Comparison of ENCODE assay signal across 14 cellular contexts in the genomic region with DNA sequence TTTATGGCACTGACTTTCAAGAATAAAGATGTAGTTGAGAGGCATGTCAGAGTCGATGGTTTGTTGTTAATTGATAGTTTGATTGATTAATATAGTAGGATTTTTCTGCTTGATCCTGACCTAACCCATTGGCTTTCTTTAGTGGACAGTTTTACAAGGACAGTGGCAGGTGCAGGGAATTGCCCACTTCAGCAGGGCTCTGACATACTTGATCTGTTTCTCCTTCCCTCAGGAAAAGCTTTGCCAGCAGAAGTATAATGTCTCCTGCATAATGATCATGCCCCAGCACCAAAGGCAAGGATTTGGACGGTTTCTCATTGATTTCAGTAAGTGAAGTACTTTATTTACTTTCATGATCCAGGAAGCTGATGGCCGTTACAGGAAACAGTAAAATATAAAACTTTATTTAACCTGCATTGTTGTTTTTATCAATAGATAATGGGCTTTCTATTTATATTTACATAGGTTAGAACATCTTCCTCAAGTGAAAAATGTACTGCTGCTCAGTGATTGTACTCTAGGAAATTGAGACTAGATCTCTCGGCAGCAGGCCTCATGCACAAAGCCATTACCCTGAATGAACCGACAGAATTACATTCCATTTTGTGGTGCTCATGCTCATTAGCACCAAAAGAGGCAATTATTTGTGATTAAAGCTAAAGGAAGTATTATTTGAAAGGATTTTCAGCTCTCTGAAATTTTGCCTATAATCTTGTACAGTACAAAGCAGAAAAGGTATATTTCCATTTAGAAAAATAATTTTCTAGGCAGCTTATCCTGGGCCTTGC.
DNase-seq lines count a peak whose midpoint lies in the region; ATAC-seq, FAIRE-seq and TF ChIP-seq lines count a peak whose summit lies in the region.
"Had no signal": no experiment of that assay in that cellular context is flagged by ENCODE, and none has a peak within 500 bp of the region (broad histone marks: within the 10 kb centered on the region; RNA-seq: fewer than 3 reads in every experiment).

No MANE protein-coding gene starts in this region.

- H3K4me2 ChIP-seq in GM12878 (ENCODE audit: control insufficient read depth, insufficient read depth) (no peak overlapping the region), mesendoderm (ENCODE audit: low read length) (no peak overlapping the region)

- H3K4ac ChIP-seq in mesendoderm (ENCODE audit: low read depth, low read length) = no peak overlapping the region

- in situ Hi-C loops in GM12878 (cut with MboI) = no loop called here

- no peak overlapping the region for H3K56ac ChIP-seq in mesendoderm (ENCODE audit: low read length)

- H3K4me3 ChIP-seq in GM12878 (no peak overlapping the region), mesendoderm (ENCODE audit: low read length) (no peak overlapping the region), lower leg skin (ENCODE audit: low read depth, poor library complexity, severe bottlenecking) (no peak overlapping the region)
- H3K4me3 ChIP-seq: SK-N-MC, stomach had no signal

- no peak overlapping the region for H2BK120ac ChIP-seq in mesendoderm (ENCODE audit: low read depth, low read length)

- H3K79me2 ChIP-seq in GM12878 (ENCODE audit: control insufficient read depth, insufficient read depth, low read length) (no peaks in the 10 kb centered on the region), mesendoderm (ENCODE audit: control insufficient read depth, insufficient read depth, low read length) (no peaks in the 10 kb centered on the region)

- no peak for ATAC-seq in GM12878

- TF ChIP-seq EP300 in GM12878 (IDR thresholded peaks at IDR 0.05; ENCODE audit: borderline replicate concordance in 1 of 2, control insufficient read depth in 1 of 2, low read depth in 2 of 2, low read length in 2 of 2) = no peak

- H3K23ac ChIP-seq in mesendoderm (ENCODE audit: low read length) = no peak overlapping the region

- no peaks in the 10 kb centered on the region for H4K20me1 ChIP-seq in GM12878 (ENCODE audit: control insufficient read depth, insufficient read depth)

- H4K5ac ChIP-seq in mesendoderm (ENCODE audit: low read length) = no peak overlapping the region

- H3K27ac ChIP-seq in GM12878 (ENCODE audit: control insufficient read depth, insufficient read depth) (no peak overlapping the region), mesendoderm (ENCODE audit: low read depth, low read length) (no peak overlapping the region)
- H3K27ac ChIP-seq: SK-N-MC had no signal

- CTCF ChIA-PET in GM12878 (lab: Yijun Ruan, JAX) = interaction anchor here (0.6 to 2.9 kb wide), 5 partner anchors 11 to 907 kb away, joined by 3 to 15 read pairs (median 4); no protein-coding TSS in a partner anchor

- TF ChIP-seq RAD21 in GM12878 (IDR thresholded peaks at IDR 0.05; ENCODE audit: insufficient read depth, low read depth, low read length) = no peak

- no peak overlapping the region for H4K8ac ChIP-seq in mesendoderm (ENCODE audit: low read depth, low read length)

- RAD21 ChIA-PET in GM12878 (lab: Charles Lee; ENCODE audit: unreplicated experiment) = interaction anchor here (0.8 to 1.5 kb wide), 3 partner anchors 11 to 76 kb away, joined by 3 read pairs; no protein-coding TSS in a partner anchor

- no peak for DNase-seq in GM12892 (ENCODE audit: insufficient read length)
- peak; percentile 79 for DNase-seq in NCI-H1436 (lab: John Stamatoyannopoulos, UW)
- no peak for DNase-seq in GM12878 (ENCODE audit: low read depth, low spot score)
- peak; percentile 12 for DNase-seq in pons (ENCODE audit: low spot score)
- no peak for DNase-seq in mesendoderm
- no peak for DNase-seq in activated CD4-positive, CD25-positive, alpha-beta regulatory T cell (lab: John Stamatoyannopoulos, UW)
- no peak for DNase-seq in lower leg skin (ENCODE audit: low spot score in 2 of 2)
- DNase-seq in activated naive CD4-positive, alpha-beta T cell treated with Interleukin-2 at 50 U/mL for 16 hours = no peak
- DNase-seq: CD4-positive, alpha-beta memory T cell; cerebellar nuclear complex; HCEC 1CT; stimulated activated CD4-positive, alpha-beta T cell treated with anti-CD3 and anti-CD28 coated beads, Interleukin-4, amount 100 ng/mL, for 24 hours; stomach had no signal

- H3K79me1 ChIP-seq in mesendoderm (ENCODE audit: low read length) = no peaks in the 10 kb centered on the region

- WGBS in GM12878 (ENCODE audit: insufficient coverage, insufficient replicate concordance, low lambda C conversion rate, missing lambda C conversion rate) = 78% methylated on average over 5 of the region's 5 CpGs
- WGBS in mesendoderm (ENCODE audit: extremely low coverage, insufficient coverage, low lambda C conversion rate) = 100% methylated on average over 1 of the region's 5 CpGs
- 56 to 57% methylated on average over 5 of the region's 5 CpGs for WGBS in lower leg skin, 2 donors

- no peak overlapping the region for H3K18ac ChIP-seq in mesendoderm (ENCODE audit: low read length)

- H2AFZ ChIP-seq in GM12878 (ENCODE audit: control insufficient read depth, low read depth, low read length) = no peak overlapping the region

- H3K36me3 ChIP-seq in GM12878 (ENCODE audit: control insufficient read depth in 2 of 2, insufficient read depth in 2 of 2, low read length in 1 of 2) (peaks cover 0 to 9% of the 10 kb centered on the region in 2 experiments; a peak in 2 of 4 replicates), mesendoderm (ENCODE audit: control insufficient read depth, insufficient read depth, low read length) (no peaks in the 10 kb centered on the region)

- no peak overlapping the region for H2AK5ac ChIP-seq in mesendoderm (ENCODE audit: low read length)

- TF ChIP-seq POLR2A in GM12892 (IDR thresholded peaks at IDR 0.05; ENCODE audit: low read depth, low read length) (no peak), GM12878 (IDR thresholded peaks at IDR 0.05; ENCODE audit: low read depth, low read length) (no peak), lower leg skin (IDR thresholded peaks at IDR 0.05) (no peak)

- FAIRE-seq in GM12892 (lab: Jason Lieb, UNC) = peak; percentile 73
- FAIRE-seq in GM12878 (lab: Jason Lieb, UNC) = no peak

- SMC1A ChIA-PET in GM12878 (lab: Charles Lee; ENCODE audit: uncharacterized antibody, unreplicated experiment) = interaction anchor here (1.0 to 22.3 kb wide), 4 partner anchors 14 to 311 kb away, joined by 4 to 553 read pairs (median 43); no protein-coding TSS in a partner anchor

- BruUV-seq in GM12878 (replicated peaks; lab: Mats Ljungman, UMichigan) = no TSS peak

- POLR2A ChIA-PET in GM12878 (lab: Charles Lee) = interaction anchor here (0.5 kb wide), 1 partner anchor 156 kb away, joined by 3 read pairs; no protein-coding TSS in a partner anchor

- H3K9me3 ChIP-seq in GM12878 (replicated peaks; ENCODE audit: control insufficient read depth, insufficient read depth, low read length) = no peaks in the 10 kb centered on the region
- H3K9me3 ChIP-seq: stomach had no signal

- no peak for TF ChIP-seq CTCF in GM12878 (IDR thresholded peaks at IDR 0.05 in 2 of 3, conservative IDR thresholded peaks at IDR 0.05 in 1 of 3; ENCODE audit: control insufficient read depth in 2 of 3, extremely low read depth in 1 of 3, insufficient read depth in 1 of 3, low read depth in 3 of 3, low read length in 3 of 3)
- no peak for TF ChIP-seq CTCF in lower leg skin (IDR thresholded peaks at IDR 0.05)

- intact Hi-C loops in GM12878 (cut with micrococcal nuclease; ENCODE audit: unreplicated experiment) (no loop called here), lower leg skin (cut with DNase I; ENCODE audit: low total_unique reads) (no loop called here)

- H3K4me1 ChIP-seq in GM12878 (ENCODE audit: control insufficient read depth, insufficient read depth, low read length) (no peaks in the 10 kb centered on the region), mesendoderm (ENCODE audit: control insufficient read depth, low read depth, low read length) (no peaks in the 10 kb centered on the region)

- H2BK5ac ChIP-seq in mesendoderm (ENCODE audit: low read length) = no peak overlapping the region

- no peak overlapping the region for H3K9ac ChIP-seq in GM12878 (ENCODE audit: control insufficient read depth, insufficient read depth, low read length)
- no peak overlapping the region for H3K9ac ChIP-seq in mesendoderm (ENCODE audit: low read length)

- H3K27me3 ChIP-seq in GM12878 (replicated peaks in 1 of 2; ENCODE audit: control insufficient read depth in 2 of 2, insufficient read depth in 2 of 2, low read length in 1 of 2) (no peaks in the 10 kb centered on the region), mesendoderm (ENCODE audit: insufficient read depth, low read length, poor library complexity) (no peaks in the 10 kb centered on the region)
- H3K27me3 ChIP-seq: stomach had no signal

- H2BK15ac ChIP-seq in mesendoderm (replicated peaks; ENCODE audit: low read depth) = no peak overlapping the region

TF ChIP-seq in GM12878, 131 proteins besides CTCF, POLR2A, EP300 and RAD21 (continues in another document):
- TF ChIP-seq, protein P1, sequence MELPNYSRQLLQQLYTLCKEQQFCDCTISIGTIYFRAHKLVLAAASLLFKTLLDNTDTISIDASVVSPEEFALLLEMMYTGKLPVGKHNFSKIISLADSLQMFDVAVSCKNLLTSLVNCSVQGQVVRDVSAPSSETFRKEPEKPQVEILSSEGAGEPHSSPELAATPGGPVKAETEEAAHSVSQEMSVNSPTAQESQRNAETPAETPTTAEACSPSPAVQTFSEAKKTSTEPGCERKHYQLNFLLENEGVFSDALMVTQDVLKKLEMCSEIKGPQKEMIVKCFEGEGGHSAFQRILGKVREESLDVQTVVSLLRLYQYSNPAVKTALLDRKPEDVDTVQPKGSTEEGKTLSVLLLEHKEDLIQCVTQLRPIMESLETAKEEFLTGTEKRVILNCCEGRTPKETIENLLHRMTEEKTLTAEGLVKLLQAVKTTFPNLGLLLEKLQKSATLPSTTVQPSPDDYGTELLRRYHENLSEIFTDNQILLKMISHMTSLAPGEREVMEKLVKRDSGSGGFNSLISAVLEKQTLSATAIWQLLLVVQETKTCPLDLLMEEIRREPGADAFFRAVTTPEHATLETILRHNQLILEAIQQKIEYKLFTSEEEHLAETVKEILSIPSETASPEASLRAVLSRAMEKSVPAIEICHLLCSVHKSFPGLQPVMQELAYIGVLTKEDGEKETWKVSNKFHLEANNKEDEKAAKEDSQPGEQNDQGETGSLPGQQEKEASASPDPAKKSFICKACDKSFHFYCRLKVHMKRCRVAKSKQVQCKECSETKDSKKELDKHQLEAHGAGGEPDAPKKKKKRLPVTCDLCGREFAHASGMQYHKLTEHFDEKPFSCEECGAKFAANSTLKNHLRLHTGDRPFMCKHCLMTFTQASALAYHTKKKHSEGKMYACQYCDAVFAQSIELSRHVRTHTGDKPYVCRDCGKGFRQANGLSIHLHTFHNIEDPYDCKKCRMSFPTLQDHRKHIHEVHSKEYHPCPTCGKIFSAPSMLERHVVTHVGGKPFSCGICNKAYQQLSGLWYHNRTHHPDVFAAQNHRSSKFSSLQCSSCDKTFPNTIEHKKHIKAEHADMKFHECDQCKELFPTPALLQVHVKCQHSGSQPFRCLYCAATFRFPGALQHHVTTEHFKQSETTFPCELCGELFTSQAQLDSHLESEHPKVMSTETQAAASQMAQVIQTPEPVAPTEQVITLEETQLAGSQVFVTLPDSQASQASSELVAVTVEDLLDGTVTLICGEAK (IDR thresholded peaks at IDR 0.05; ENCODE audit: borderline replicate concordance) = peak; percentile 48; the same call in 1 of the 2 replicates
- TF ChIP-seq IKZF1 (conservative IDR thresholded peaks at IDR 0.05) = no peak

Comparison
In these comparisons a context has a peak if more than half of its experiments do, and no peak if none do; other contexts are left out.
1. DNase-seq: peak in NCI-H1436 (single experiment) and pons (single experiment); none in GM12892 (single experiment), GM12878 (single experiment), mesendoderm (single experiment), activated CD4-positive, CD25-positive, alpha-beta regulatory T cell (0 of 4), lower leg skin (0 of 2) and activated naive CD4-positive, alpha-beta T cell treated with Interleukin-2 at 50 U/mL for 16 hours (single experiment).